22 cellular contexts compared by ENCODE assay signal in genomic region chr6:112184996-112185395, GRCh38.
"Had no signal": no experiment of that assay in that cellular context is flagged by ENCODE, and none has a peak within 500 bp of the region (broad histone marks: within the 10 kb centered on the region; RNA-seq: fewer than 3 reads in every experiment).

No MANE protein-coding gene starts in this region.

- DNase-seq: activated B cell treated with CpG ODN at 0.5 μM for 24 hours; activated CD4-positive, alpha-beta memory T cell treated with anti-CD3 and anti-CD28 coated beads for 36 hours; activated CD4-positive, alpha-beta T cell treated with anti-CD3 and anti-CD28 coated beads for 4 hours; activated CD8-positive, alpha-beta memory T cell treated with anti-CD3 and anti-CD28 coated beads, Interleukin-2, amount 10 ng/mL, durations not matched to agents 7 days and 5 days; activated naive CD4-positive, alpha-beta T cell; activated naive CD8-positive, alpha-beta T cell treated with anti-CD3 and anti-CD28 coated beads for 36 hours; activated T-cell treated with anti-CD3 and anti-CD28 coated beads, Interleukin-2, amount 50 U/mL, for 1 hour; amygdala; body of pancreas; caudate nucleus; dorsolateral prefrontal cortex; foreskin melanocyte; hypothalamus; left ventricle myocardium inferior; naive B cell; T-helper 1 cell; T-helper 9 cell; testis had no signal

- H3K4me1 Mint-ChIP-seq: activated B cell treated with CpG ODN at 0.5 μM for 24 hours; activated T-helper 17 cell treated with anti-CD3 and anti-CD28 coated beads, Interleukin-2, amount 50 U/mL, for 72 hours had no signal

- H3K9me3 ChIP-seq: body of pancreas, left ventricle myocardium inferior, testis had no signal

- H3K9me3 Mint-ChIP-seq: activated B cell treated with CpG ODN at 0.5 μM for 24 hours; activated CD4-positive, alpha-beta memory T cell treated with anti-CD3 and anti-CD28 coated beads for 36 hours; activated naive CD8-positive, alpha-beta T cell treated with anti-CD3 and anti-CD28 coated beads for 36 hours; activated T-helper 17 cell treated with anti-CD3 and anti-CD28 coated beads, Interleukin-2, amount 50 U/mL, for 72 hours; naive B cell; stimulated activated naive CD8-positive, alpha-beta T cell treated with anti-CD3 and anti-CD28 coated beads, Interleukin-15, Interleukin-2, amounts not matched to agents 100 ng/mL and 50 ng/mL, for 24 hours had no signal

- H3K27ac ChIP-seq: body of pancreas, dorsolateral prefrontal cortex, epithelial cell of prostate, left ventricle myocardium inferior, parathyroid adenoma, testis had no signal

- H3K9ac ChIP-seq: parathyroid adenoma had no signal

- H3K4me3 Mint-ChIP-seq: activated B cell treated with CpG ODN at 0.5 μM for 24 hours; activated CD4-positive, alpha-beta memory T cell treated with anti-CD3 and anti-CD28 coated beads for 36 hours; activated CD8-positive, alpha-beta memory T cell treated with anti-CD3 and anti-CD28 coated beads, Interleukin-2, amount 10 ng/mL, durations not matched to agents 7 days and 5 days; activated naive CD8-positive, alpha-beta T cell treated with anti-CD3 and anti-CD28 coated beads for 36 hours; activated T-helper 17 cell treated with anti-CD3 and anti-CD28 coated beads, Interleukin-2, amount 50 U/mL, for 72 hours; naive B cell; stimulated activated naive CD8-positive, alpha-beta T cell treated with anti-CD3 and anti-CD28 coated beads, Interleukin-15, Interleukin-2, amounts not matched to agents 100 ng/mL and 50 ng/mL, for 24 hours had no signal

- H3K79me2 ChIP-seq: parathyroid adenoma had no signal

- H3K4me1 ChIP-seq: body of pancreas, parathyroid adenoma, testis had no signal

- H3K36me3 Mint-ChIP-seq: activated CD4-positive, alpha-beta memory T cell treated with anti-CD3 and anti-CD28 coated beads for 36 hours; activated CD8-positive, alpha-beta memory T cell treated with anti-CD3 and anti-CD28 coated beads, Interleukin-2, amount 10 ng/mL, durations not matched to agents 7 days and 5 days; activated naive CD8-positive, alpha-beta T cell treated with anti-CD3 and anti-CD28 coated beads for 36 hours; naive B cell had no signal

- H3K27ac Mint-ChIP-seq: activated B cell treated with CpG ODN at 0.5 μM for 24 hours; activated CD4-positive, alpha-beta memory T cell treated with anti-CD3 and anti-CD28 coated beads for 36 hours; activated CD8-positive, alpha-beta memory T cell treated with anti-CD3 and anti-CD28 coated beads, Interleukin-2, amount 10 ng/mL, durations not matched to agents 7 days and 5 days; activated naive CD8-positive, alpha-beta T cell treated with anti-CD3 and anti-CD28 coated beads for 36 hours; activated T-helper 17 cell treated with anti-CD3 and anti-CD28 coated beads, Interleukin-2, amount 50 U/mL, for 72 hours; naive B cell; stimulated activated naive CD8-positive, alpha-beta T cell treated with anti-CD3 and anti-CD28 coated beads, Interleukin-15, Interleukin-2, amounts not matched to agents 100 ng/mL and 50 ng/mL, for 24 hours had no signal

- ATAC-seq: activated CD8-positive, alpha-beta memory T cell treated with anti-CD3 and anti-CD28 coated beads, Interleukin-2, amount 10 ng/mL, durations not matched to agents 7 days and 5 days; activated T-helper 17 cell treated with anti-CD3 and anti-CD28 coated beads, Interleukin-2, amount 50 U/mL, for 72 hours; body of pancreas had no signal

- H2AFZ ChIP-seq: parathyroid adenoma had no signal

- H3K27me3 ChIP-seq: body of pancreas, dorsolateral prefrontal cortex, testis had no signal

- H3K4me3 ChIP-seq: body of pancreas, dorsolateral prefrontal cortex, left ventricle myocardium inferior, testis had no signal
